12 cellular contexts compared by ENCODE assay signal in the genomic region with DNA sequence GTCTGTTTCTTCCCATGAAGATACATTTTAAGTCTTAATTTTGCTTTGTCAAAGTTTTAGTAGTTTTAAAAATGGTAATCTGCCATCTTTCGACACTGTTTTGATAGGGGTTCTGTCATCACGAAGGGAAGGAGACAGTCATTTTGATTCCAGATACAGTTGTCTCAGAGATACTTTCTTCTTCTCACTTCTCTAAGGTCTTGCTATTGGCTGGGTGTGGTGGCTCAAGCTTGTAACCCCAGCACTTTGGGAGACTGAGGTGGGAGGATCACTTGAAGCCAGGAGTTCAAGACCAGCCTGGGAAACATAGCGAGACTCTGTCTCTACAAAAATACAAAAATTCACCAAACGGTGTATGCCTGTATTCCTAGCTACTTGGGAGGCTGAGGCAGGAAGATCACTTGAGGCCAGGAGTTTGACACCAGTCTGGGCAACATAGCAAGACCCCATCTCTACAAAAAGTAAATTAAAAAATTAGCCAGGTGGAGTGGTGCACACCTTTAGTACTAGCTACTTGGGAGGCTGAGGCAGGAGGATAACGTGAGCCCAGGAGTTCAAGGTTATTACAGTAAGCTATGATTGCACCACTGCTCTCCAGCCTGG. TPM values are rescaled to one million over a fixed set of nuclear protein-coding genes. Genes with fewer than 3 reads are reported as not detected.
DNase-seq lines count a peak whose midpoint lies in the region; ATAC-seq and TF ChIP-seq lines count a peak whose summit lies in the region.
"Had no signal": no experiment of that assay in that cellular context is flagged by ENCODE, and none has a peak within 500 bp of the region (broad histone marks: within the 10 kb centered on the region; RNA-seq: fewer than 3 reads in every experiment).

No MANE protein-coding gene starts in this region.

- peaks cover 17% of the 10 kb centered on the region for H3K36me3 Mint-ChIP-seq in central memory CD8-positive, alpha-beta T cell (ENCODE audit: insufficient read depth)

- peak overlapping the region; percentile 93 for H3K27ac Mint-ChIP-seq in central memory CD8-positive, alpha-beta T cell (ENCODE audit: low read depth)

- no peaks in the 10 kb centered on the region for H3K36me3 ChIP-seq in Peyer's patch

- H3K9me3 Mint-ChIP-seq in central memory CD8-positive, alpha-beta T cell, result no peaks in the 10 kb centered on the region

- peak overlapping the region; percentile 57 to 93 (median 84) for H3K27ac ChIP-seq in Peyer's patch
- H3K27ac ChIP-seq: 22Rv1 had no signal

- no peaks in the 10 kb centered on the region for H3K9me3 ChIP-seq in Peyer's patch

- peaks cover 64% of the 10 kb centered on the region for H3K4me1 Mint-ChIP-seq in central memory CD8-positive, alpha-beta T cell

- H3K4me3 ChIP-seq in Peyer's patch, result peak overlapping the region in 1 of 4 donors; percentile 96

- H3K4me3 Mint-ChIP-seq in central memory CD8-positive, alpha-beta T cell, result peak overlapping the region; percentile 95

- DNase-seq in activated CD4-positive, CD25-positive, alpha-beta regulatory T cell (lab: John Stamatoyannopoulos, UW), result no peak
- DNase-seq in Peyer's patch (no peak), NCI-H345 treated with DMSO at 0.1 percent for 48 hours (lab: John Stamatoyannopoulos, UW; ENCODE audit: unreplicated experiment) (no peak), NCI-H748 (lab: John Stamatoyannopoulos, UW; ENCODE audit: unreplicated experiment) (no peak), kidney tubule cell (ENCODE audit: low spot score) (no peak)
- DNase-seq in central memory CD8-positive, alpha-beta T cell (ENCODE audit: low spot score in 2 of 2), result no peak
- DNase-seq in stimulated activated CD4-positive, alpha-beta T cell treated with anti-CD3 and anti-CD28 coated beads, Interleukin-4, amount 100 ng/mL, for 24 hours, result peak; percentile 40
- DNase-seq: head of caudate nucleus, mesendoderm, NCI-H526 treated with DMSO at 0.1 percent for 48 hours had no signal

- no peak for TF ChIP-seq CTCF in Peyer's patch (IDR thresholded peaks at IDR 0.05)

- H3K27me3 Mint-ChIP-seq in central memory CD8-positive, alpha-beta T cell, result no peaks in the 10 kb centered on the region

- no peak for TF ChIP-seq POLR2A in Peyer's patch (IDR thresholded peaks at IDR 0.05)

- peak; percentile 25 to 38 for ATAC-seq in activated CD4-positive, CD25-positive, alpha-beta regulatory T cell treated with anti-CD3 and anti-CD28 coated beads, Interleukin-2, amount 50 U/mL, for 24 hours
- ATAC-seq in central memory CD8-positive, alpha-beta T cell (replicated peaks; ENCODE audit: extremely low read depth, poor library complexity, severe bottlenecking), result no peak

- peaks cover 0 to 51% (median 23%) of the 10 kb centered on the region in 4 donors for H3K4me1 ChIP-seq in Peyer's patch

- no peaks in the 10 kb centered on the region for H3K27me3 ChIP-seq in Peyer's patch

RNA-seq across cellular contexts. Expression of a gene that starts 3.3 kb away (rescaled TPM):
- total RNA-seq in Peyer's patch, result 10 to 100 TPM; 11.7 to 35.5 (median 25.3) TPM

RNA-seq across cellular contexts. Expression of a gene that starts 35.4 kb away (rescaled TPM):
- 100 to 1,000 TPM in 2 of 4 donors, 10 to 100 TPM in 2; 78.4 to 226 (median 110) TPM for total RNA-seq in Peyer's patch
